ENCODE assay signal across 8 cellular contexts in genomic region chr4:121800638-121800960, GRCh38. TPM values are rescaled to one million over a fixed set of nuclear protein-coding genes. Genes with fewer than 3 reads are reported as not detected.
DNase-seq lines count a peak whose midpoint lies in the region; ATAC-seq, FAIRE-seq and TF ChIP-seq lines count a peak whose summit lies in the region.

No MANE protein-coding gene starts in this region.

- FAIRE-seq in keratinocyte (lab: Jason Lieb, UNC) = no peak

- peak overlapping the region; percentile 90 for H3K27ac ChIP-seq in keratinocyte (ENCODE audit: control insufficient read depth, insufficient read depth, low read length)
- peak overlapping the region; percentile 92 for H3K27ac ChIP-seq in thymus (ENCODE audit: low read depth)

- WGBS in thymus = 47% methylated on average over 8 of the region's 8 CpGs

- H3K27ac Mint-ChIP-seq in activated naive CD4-positive, alpha-beta T cell treated with anti-CD3 and anti-CD28 coated beads, Interleukin-2, amount 50 U/mL, for 24 hours = peak overlapping the region; percentile 100
- peak overlapping the region; percentile 93 for H3K27ac Mint-ChIP-seq in activated naive CD8-positive, alpha-beta T cell treated with anti-CD3 and anti-CD28 coated beads, Interleukin-2, amount 10 ng/mL, durations not matched to agents 7 days and 5 days

- peak; percentile 27 for ATAC-seq in HG03280 (IDR thresholded peaks at IDR 0.05; ENCODE audit: unreplicated experiment)
- ATAC-seq in activated naive CD8-positive, alpha-beta T cell treated with anti-CD3 and anti-CD28 coated beads, Interleukin-2, amount 10 ng/mL, durations not matched to agents 7 days and 5 days (ENCODE audit: low read depth) = no peak

- H3K9me1 ChIP-seq in keratinocyte (ENCODE audit: control insufficient read depth, extremely low read depth, insufficient read depth, low read length) = no peaks in the 10 kb centered on the region

- peaks cover 49% of the 10 kb centered on the region for H3K4me1 Mint-ChIP-seq in activated naive CD4-positive, alpha-beta T cell treated with anti-CD3 and anti-CD28 coated beads, Interleukin-2, amount 50 U/mL, for 24 hours
- H3K4me1 Mint-ChIP-seq in activated naive CD8-positive, alpha-beta T cell treated with anti-CD3 and anti-CD28 coated beads, Interleukin-2, amount 10 ng/mL, durations not matched to agents 7 days and 5 days = peaks cover 42% of the 10 kb centered on the region

- H3K9me3 Mint-ChIP-seq in activated naive CD4-positive, alpha-beta T cell treated with anti-CD3 and anti-CD28 coated beads, Interleukin-2, amount 50 U/mL, for 24 hours = no peaks in the 10 kb centered on the region
- H3K9me3 Mint-ChIP-seq in activated naive CD8-positive, alpha-beta T cell treated with anti-CD3 and anti-CD28 coated beads, Interleukin-2, amount 10 ng/mL, durations not matched to agents 7 days and 5 days = no peaks in the 10 kb centered on the region

- dilution Hi-C loops in keratinocyte (cut with MboI; ENCODE audit: extremely low pct_ligation_motif_present, low sequenced_read_pairs) = no loop called here

- H3K27me3 ChIP-seq in keratinocyte (ENCODE audit: control insufficient read depth, extremely low read depth, insufficient read depth, low read length) = no peaks in the 10 kb centered on the region
- H3K27me3 ChIP-seq in thymus (ENCODE audit: control insufficient read depth, insufficient read depth) = no peaks in the 10 kb centered on the region

- peak overlapping the region; percentile 62 to 98 (median 89) for H3K4me3 ChIP-seq in keratinocyte (ENCODE audit: control insufficient read depth in 2 of 3, extremely low read depth in 1 of 3, insufficient read depth in 2 of 3, low read depth in 1 of 3, low read length in 3 of 3)
- peak overlapping the region; percentile 97 for H3K4me3 ChIP-seq in thymus (ENCODE audit: low read length)

- POLR2A ChIA-PET in activated naive CD8-positive, alpha-beta T cell treated with anti-CD3 and anti-CD28 coated beads, Interleukin-2, amount 10 ng/mL, durations not matched to agents 7 days and 5 days (lab: Charles Lee) = interaction anchor here (0.9 to 3.8 kb wide), 5 partner anchors 15 to 104 kb away, joined by 3 to 39 read pairs (median 5); partner anchors contain the start of genes ANXA5, BBS7 and CCNA2

- H3K27me3 Mint-ChIP-seq in activated naive CD4-positive, alpha-beta T cell treated with anti-CD3 and anti-CD28 coated beads, Interleukin-2, amount 50 U/mL, for 24 hours = no peaks in the 10 kb centered on the region
- H3K27me3 Mint-ChIP-seq in activated naive CD8-positive, alpha-beta T cell treated with anti-CD3 and anti-CD28 coated beads, Interleukin-2, amount 10 ng/mL, durations not matched to agents 7 days and 5 days = no peaks in the 10 kb centered on the region

- peak overlapping the region; percentile 100 for H2AFZ ChIP-seq in keratinocyte (ENCODE audit: control insufficient read depth, low read length)

- H3K4me1 ChIP-seq in keratinocyte (ENCODE audit: control insufficient read depth, extremely low read depth, insufficient read depth, low read length) = peaks cover 8% of the 10 kb centered on the region
- peaks cover 10% of the 10 kb centered on the region for H3K4me1 ChIP-seq in thymus (ENCODE audit: control insufficient read depth, insufficient read depth, low read length)

- H3K4me3 Mint-ChIP-seq in activated naive CD4-positive, alpha-beta T cell treated with anti-CD3 and anti-CD28 coated beads, Interleukin-2, amount 50 U/mL, for 24 hours = peak overlapping the region; percentile 95
- peak overlapping the region; percentile 87 for H3K4me3 Mint-ChIP-seq in activated naive CD8-positive, alpha-beta T cell treated with anti-CD3 and anti-CD28 coated beads, Interleukin-2, amount 10 ng/mL, durations not matched to agents 7 days and 5 days

- no peak for TF ChIP-seq CTCF in keratinocyte (optimal IDR thresholded peaks at IDR 0.05 in 1 of 3, IDR thresholded peaks at IDR 0.05 in 1 of 3, conservative IDR thresholded peaks at IDR 0.05 in 1 of 3; ENCODE audit: extremely low read depth in 1 of 3, insufficient read depth in 2 of 3, low read length in 3 of 3)

- peaks cover 6% of the 10 kb centered on the region for H3K36me3 Mint-ChIP-seq in activated naive CD4-positive, alpha-beta T cell treated with anti-CD3 and anti-CD28 coated beads, Interleukin-2, amount 50 U/mL, for 24 hours
- peaks cover 15% of the 10 kb centered on the region for H3K36me3 Mint-ChIP-seq in activated naive CD8-positive, alpha-beta T cell treated with anti-CD3 and anti-CD28 coated beads, Interleukin-2, amount 10 ng/mL, durations not matched to agents 7 days and 5 days

- H3K9ac ChIP-seq in keratinocyte (ENCODE audit: control insufficient read depth, extremely low read depth, insufficient read depth, low read length) = peak overlapping the region; percentile 98

- H3K9me3 ChIP-seq in keratinocyte (ENCODE audit: control insufficient read depth, low read depth, low read length) = no peaks in the 10 kb centered on the region
- no peaks in the 10 kb centered on the region for H3K9me3 ChIP-seq in thymus (ENCODE audit: control insufficient read depth)

- H4K20me1 ChIP-seq in keratinocyte (ENCODE audit: control insufficient read depth, extremely low read depth, insufficient read depth, low read length) = no peaks in the 10 kb centered on the region

- DNase-seq in activated naive CD4-positive, alpha-beta T cell treated with anti-CD3 and anti-CD28 coated beads, Interleukin-2, amount 50 U/mL, for 16 hours = no peak
- no peak for DNase-seq in activated naive CD8-positive, alpha-beta T cell treated with anti-CD3 and anti-CD28 coated beads, Interleukin-2, amount 10 ng/mL, durations not matched to agents 7 days and 5 days
- DNase-seq in keratinocyte (ENCODE audit: low read depth, low spot score) = no peak
- no peak for DNase-seq in NCI-H2107 (lab: John Stamatoyannopoulos, UW)
- DNase-seq in DMS153 (lab: John Stamatoyannopoulos, UW) = no peak

- H3K36me3 ChIP-seq in keratinocyte (ENCODE audit: control insufficient read depth in 2 of 2, extremely low read depth in 1 of 2, insufficient read depth in 2 of 2, low read length in 2 of 2) (peaks cover 0 to 5% of the 10 kb centered on the region in 2 experiments), thymus (ENCODE audit: control insufficient read depth, insufficient read depth) (peaks cover 8% of the 10 kb centered on the region)

- peak overlapping the region; percentile 98 for H3K4me2 ChIP-seq in keratinocyte (ENCODE audit: control insufficient read depth, extremely low read depth, insufficient read depth, low read depth, low read length)

- H3K79me2 ChIP-seq in keratinocyte (ENCODE audit: control insufficient read depth, insufficient read depth, low read length) = peaks cover 12% of the 10 kb centered on the region

RNA-seq across cellular contexts. Expression of gene EXOSC9, which starts 0.5 kb away (rescaled TPM):
- 10 to 100 TPM; 48.1 to 50.5 TPM for total RNA-seq in activated naive CD8-positive, alpha-beta T cell treated with anti-CD3 and anti-CD28 coated beads, Interleukin-2, amount 10 ng/mL, durations not matched to agents 7 days and 5 days
- 18.0 to 35.4 TPM (median 23.6 TPM) in 3 replicates for polyA plus RNA-seq in keratinocyte
- polyA plus RNA-seq in keratinocyte (2011; ENCODE audit: low read depth) = 47.6 TPM
- 11.3 and 18.6 TPM in 2 replicates for polyA plus RNA-seq in keratinocyte (2011; cell fraction: cytosol; rRNA removed)
- polyA plus RNA-seq in keratinocyte (2011; cell fraction: nucleus; rRNA removed) = 20.3 and 31.2 TPM in 2 replicates
- polyA plus RNA-seq in keratinocyte (2012; ENCODE audit: low replicate concordance) = 13.1 and 21.2 TPM in 2 replicates
- 7.2 to 30.0 TPM (median 15.8 TPM) in 3 replicates for polyA minus RNA-seq in keratinocyte
- 16.5 TPM for polyA minus RNA-seq in keratinocyte (2011; cell fraction: cytosol; rRNA and poly(A)+ RNA removed)
- 12.6 and 17.8 TPM in 2 replicates for polyA minus RNA-seq in keratinocyte (2011; cell fraction: nucleus; rRNA and poly(A)+ RNA removed)
- polyA plus RNA-seq in thymus = 33.4 TPM

RNA-seq across cellular contexts. Expression of gene CCNA2, which starts 23.1 kb away (rescaled TPM):
- total RNA-seq in activated naive CD8-positive, alpha-beta T cell treated with anti-CD3 and anti-CD28 coated beads, Interleukin-2, amount 10 ng/mL, durations not matched to agents 7 days and 5 days = 10 to 100 TPM; 84.8 to 86.4 TPM
- polyA plus RNA-seq in keratinocyte = 4.7 to 27.4 TPM (median 17.7 TPM) in 3 replicates
- 0.55 TPM for polyA plus RNA-seq in keratinocyte (2011; ENCODE audit: low read depth)
- 4.2 and 9.5 TPM in 2 replicates for polyA plus RNA-seq in keratinocyte (2011; cell fraction: cytosol; rRNA removed)
- 7.2 and 9.0 TPM in 2 replicates for polyA plus RNA-seq in keratinocyte (2011; cell fraction: nucleus; rRNA removed)
- polyA plus RNA-seq in keratinocyte (2012; ENCODE audit: low replicate concordance) = 1.1 and 16.6 TPM in 2 replicates
- 2.3 to 17.4 TPM (median 4.1 TPM) in 3 replicates for polyA minus RNA-seq in keratinocyte
- 5.8 TPM for polyA minus RNA-seq in keratinocyte (2011; cell fraction: cytosol; rRNA and poly(A)+ RNA removed)
- polyA minus RNA-seq in keratinocyte (2011; cell fraction: nucleus; rRNA and poly(A)+ RNA removed) = 2.2 and 3.1 TPM in 2 replicates
- polyA plus RNA-seq in thymus = 8.8 TPM

RNA-seq across cellular contexts. Expression of gene SMIM43, which starts 35.6 kb away (rescaled TPM):
- not detected for total RNA-seq in activated naive CD8-positive, alpha-beta T cell treated with anti-CD3 and anti-CD28 coated beads, Interleukin-2, amount 10 ng/mL, durations not matched to agents 7 days and 5 days
- polyA plus RNA-seq in keratinocyte (0.03 TPM in 1 of 3 replicates, not detected in the others), thymus (0.43 TPM)
- polyA plus RNA-seq in keratinocyte (2011; ENCODE audit: low read depth) = not detected
- polyA plus RNA-seq in keratinocyte (2011; cell fraction: cytosol; rRNA removed) = not detected in 2 replicates
- not detected in 2 replicates for polyA plus RNA-seq in keratinocyte (2011; cell fraction: nucleus; rRNA removed)
- polyA plus RNA-seq in keratinocyte (2012; ENCODE audit: low replicate concordance) = not detected in 2 replicates
- polyA minus RNA-seq in keratinocyte = not detected in 3 replicates
- not detected for polyA minus RNA-seq in keratinocyte (2011; cell fraction: cytosol; rRNA and poly(A)+ RNA removed)
- polyA minus RNA-seq in keratinocyte (2011; cell fraction: nucleus; rRNA and poly(A)+ RNA removed) = not detected in 2 replicates
